ENCODE assay signal across 8 cellular contexts in genomic region chr6:158057213-158057987, GRCh38.
DNase-seq lines count a peak whose midpoint lies in the region; ATAC-seq and TF ChIP-seq lines count a peak whose summit lies in the region.

No MANE protein-coding gene starts in this region.

- no peak for TF ChIP-seq POLR2A in NB4 (IDR thresholded peaks at IDR 0.05; ENCODE audit: extremely low read depth, insufficient read length)

- H3K4me1 ChIP-seq in psoas muscle (peaks cover 29% of the 10 kb centered on the region), mesendoderm (ENCODE audit: control insufficient read depth, low read depth, low read length) (no peaks in the 10 kb centered on the region)

- in situ Hi-C loops in astrocyte of the cerebellum (cut with HindIII; ENCODE audit: low sequenced_read_pairs), result no loop called here

- intact Hi-C loops in psoas muscle (cut with DNase I), result no loop called here

- no peak overlapping the region for H2BK5ac ChIP-seq in mesendoderm (ENCODE audit: low read length)

- no peaks in the 10 kb centered on the region for H3K79me1 ChIP-seq in mesendoderm (ENCODE audit: low read length)

- TF ChIP-seq CTCF in NB4 (IDR thresholded peaks at IDR 0.05; ENCODE audit: low read depth, low read length) (no peak), astrocyte of the cerebellum (IDR thresholded peaks at IDR 0.05; ENCODE audit: low read depth, low read length, missing control alignments) (no peak), psoas muscle (IDR thresholded peaks at IDR 0.05) (no peak)

- H3K27me3 ChIP-seq in psoas muscle (ENCODE audit: insufficient read depth in 3 of 3, low read length in 2 of 3), result no peaks in the 10 kb centered on the region
- H3K27me3 ChIP-seq in mesendoderm (ENCODE audit: insufficient read depth, low read length, poor library complexity), result no peaks in the 10 kb centered on the region

- H3K36me3 ChIP-seq in psoas muscle (ENCODE audit: insufficient read depth in 1 of 2, low read depth in 1 of 2) (peaks cover 0 to 4% of the 10 kb centered on the region in 2 donors), mesendoderm (ENCODE audit: control insufficient read depth, insufficient read depth, low read length) (no peaks in the 10 kb centered on the region)

- H3K56ac ChIP-seq in mesendoderm (ENCODE audit: low read length), result no peak overlapping the region

- H2BK15ac ChIP-seq in mesendoderm (replicated peaks; ENCODE audit: low read depth), result no peak overlapping the region

- peak; percentile 99 for DNase-seq in Daoy (ENCODE audit: low read depth)
- peak; percentile 91 for DNase-seq in NB4 (ENCODE audit: low read depth)
- DNase-seq in astrocyte of the cerebellum (ENCODE audit: low read depth), result peak; percentile 82
- DNase-seq in psoas muscle, result no peak
- no peak for DNase-seq in left lobe of liver (ENCODE audit: low spot score)
- DNase-seq in globus pallidus (ENCODE audit: low spot score), result no peak
- no peak for DNase-seq in mesendoderm

- H4K5ac ChIP-seq in mesendoderm (ENCODE audit: low read length), result no peak overlapping the region

- peak overlapping the region; percentile 27 for H3K27ac ChIP-seq in psoas muscle
- no peak overlapping the region for H3K27ac ChIP-seq in mesendoderm (ENCODE audit: low read depth, low read length)

- H2AK5ac ChIP-seq in mesendoderm (ENCODE audit: low read length), result no peak overlapping the region

- H3K4ac ChIP-seq in mesendoderm (ENCODE audit: low read depth, low read length), result no peak overlapping the region

- H3K4me3 ChIP-seq in NB4 (ENCODE audit: low read depth, low read length) (no peak overlapping the region), astrocyte of the cerebellum (ENCODE audit: low read depth, low read length) (no peak overlapping the region), psoas muscle (no peak overlapping the region), mesendoderm (ENCODE audit: low read length) (no peak overlapping the region)

- H4K8ac ChIP-seq in mesendoderm (ENCODE audit: low read depth, low read length), result no peak overlapping the region

- H3K9ac ChIP-seq in mesendoderm (ENCODE audit: low read length), result no peak overlapping the region

- H2BK120ac ChIP-seq in mesendoderm (ENCODE audit: low read depth, low read length), result no peak overlapping the region

- ATAC-seq in psoas muscle (no peak), left lobe of liver (no peak), GM21786 (IDR thresholded peaks at IDR 0.05; ENCODE audit: unreplicated experiment) (no peak)

- no peak overlapping the region for H3K18ac ChIP-seq in mesendoderm (ENCODE audit: low read length)

- H3K9me3 ChIP-seq in psoas muscle, result no peaks in the 10 kb centered on the region

- H3K79me2 ChIP-seq in mesendoderm (ENCODE audit: control insufficient read depth, insufficient read depth, low read length), result no peaks in the 10 kb centered on the region

- H3K23ac ChIP-seq in mesendoderm (ENCODE audit: low read length), result no peak overlapping the region

- WGBS in psoas muscle, 3 donors, result 88 to 91% (median 89%) methylated on average over 21 of the region's 21 CpGs
- WGBS in mesendoderm (ENCODE audit: extremely low coverage, insufficient coverage, low lambda C conversion rate), result no CpG with 5 or more reads among the region's 21 CpGs

- no peak overlapping the region for H3K4me2 ChIP-seq in mesendoderm (ENCODE audit: low read length)

Comparison
In these comparisons a context has a peak if more than half of its experiments do, and no peak if none do; other contexts are left out.
1. DNase-seq: peak in Daoy (single experiment), NB4 (single experiment) and astrocyte of the cerebellum (single experiment); none in psoas muscle (0 of 2), left lobe of liver (single experiment), globus pallidus (single experiment) and mesendoderm (single experiment).